In genomic region chr20:49100934-49101333, GRCh38 we compare ENCODE assay signal across 17 cellular contexts. TPM values are rescaled to one million over a fixed set of nuclear protein-coding genes. Genes with fewer than 3 reads are reported as not detected.
A peak's percentile ranks its signal among the peaks of the same experiment; 100 is the strongest.
DNase-seq lines count a peak whose midpoint lies in the region; TF ChIP-seq lines count a peak whose summit lies in the region.
"Had no signal": no experiment of that assay in that cellular context is flagged by ENCODE, and none has a peak within 500 bp of the region (broad histone marks: within the 10 kb centered on the region; RNA-seq: fewer than 3 reads in every experiment).

No MANE protein-coding gene starts in this region.

- H3K9ac ChIP-seq in adipocyte (ENCODE audit: low read length) = no peak overlapping the region

- H3K27me3 ChIP-seq in adipocyte (replicated peaks; ENCODE audit: control insufficient read depth, insufficient read depth, low read length) = no peaks in the 10 kb centered on the region
- H3K27me3 ChIP-seq in neutrophil = no peaks in the 10 kb centered on the region
- H3K27me3 ChIP-seq: SJSA1, upper lobe of left lung had no signal

- H3K9me3 ChIP-seq in adipocyte (ENCODE audit: control insufficient read depth, low read length) = no peaks in the 10 kb centered on the region
- H3K9me3 ChIP-seq in neutrophil = no peaks in the 10 kb centered on the region
- H3K9me3 ChIP-seq: SJSA1, upper lobe of left lung had no signal

- no peak overlapping the region for H3K4me3 Mint-ChIP-seq in activated CD4-positive, alpha-beta T cell treated with anti-CD3 and anti-CD28 coated beads, Interleukin-2, amount 10 ng/mL, durations not matched to agents 7 days and 5 days

- TF ChIP-seq CTCF in neutrophil (IDR thresholded peaks at IDR 0.05) = no peak

- H3K9me3 Mint-ChIP-seq in activated CD4-positive, alpha-beta T cell treated with anti-CD3 and anti-CD28 coated beads, Interleukin-2, amount 10 ng/mL, durations not matched to agents 7 days and 5 days = no peaks in the 10 kb centered on the region

- H3K27ac Mint-ChIP-seq in activated CD4-positive, alpha-beta T cell treated with anti-CD3 and anti-CD28 coated beads, Interleukin-2, amount 10 ng/mL, durations not matched to agents 7 days and 5 days = peak overlapping the region; percentile 68

- H3K4me3 ChIP-seq in adipocyte (ENCODE audit: low read length) = no peak overlapping the region
- no peak overlapping the region for H3K4me3 ChIP-seq in neutrophil (ENCODE audit: low read depth in 1 of 2, low read length in 1 of 2)
- H3K4me3 ChIP-seq: SJSA1, upper lobe of left lung had no signal

- DNase-seq in activated CD4-positive, alpha-beta T cell treated with anti-CD3 and anti-CD28 coated beads, Interleukin-2, amount 10 ng/mL, durations not matched to agents 7 days and 5 days = no peak
- DNase-seq in activated CD4-positive, alpha-beta T cell treated with anti-CD3 and anti-CD28 coated beads, Interleukin-2, amount 50 U/mL, for 48 hours = no peak
- DNase-seq in NOMO-1 treated with dmso at 0.1 percent for 144 hours (lab: John Stamatoyannopoulos, UW; ENCODE audit: unreplicated experiment) (peak; percentile 28), adipocyte (ENCODE audit: low read depth) (peak; percentile 13), epidermal melanocyte (ENCODE audit: insufficient read length, low spot score) (no peak), NCI-H1417 treated with DMSO at 0.1 percent for 48 hours (lab: John Stamatoyannopoulos, UW) (no peak)
- no peak for DNase-seq in stimulated activated CD4-positive, alpha-beta T cell treated with anti-CD3 and anti-CD28 coated beads, Interleukin-2, amount 100 ng/mL, for 48 hours
- DNase-seq: activated gamma-delta T cell treated with Interleukin-2 at 50 U/mL for 16 hours; hypothalamus; KBM-7; NCI-H1930; NCI-H82; stimulated activated CD4-positive, alpha-beta T cell treated with anti-CD3 and anti-CD28 coated beads, Interleukin-12 subunit alpha, Interleukin-12 subunit beta, amount 100 ng/mL, for 4 hours; upper lobe of left lung; WERI-Rb-1 had no signal

- peak overlapping the region; percentile 61 for H3K27ac ChIP-seq in neutrophil
- H3K27ac ChIP-seq: SJSA1, upper lobe of left lung, WERI-Rb-1 had no signal

- H3K36me3 Mint-ChIP-seq in activated CD4-positive, alpha-beta T cell treated with anti-CD3 and anti-CD28 coated beads, Interleukin-2, amount 10 ng/mL, durations not matched to agents 7 days and 5 days (ENCODE audit: low read depth) = peaks cover 66% of the 10 kb centered on the region

- peaks cover 69% of the 10 kb centered on the region for H3K36me3 ChIP-seq in adipocyte (ENCODE audit: control insufficient read depth, insufficient read depth, low read length, severe bottlenecking)
- H3K36me3 ChIP-seq in neutrophil = peaks cover 69% of the 10 kb centered on the region

- H3K27me3 Mint-ChIP-seq in activated CD4-positive, alpha-beta T cell treated with anti-CD3 and anti-CD28 coated beads, Interleukin-2, amount 10 ng/mL, durations not matched to agents 7 days and 5 days = no peaks in the 10 kb centered on the region

- POLR2A ChIA-PET in activated CD4-positive, alpha-beta T cell treated with anti-CD3 and anti-CD28 coated beads, Interleukin-2, amount 10 ng/mL, durations not matched to agents 7 days and 5 days (lab: Charles Lee) = interaction anchor here (0.6 kb wide), 1 partner anchor 138 kb away, joined by 3 read pairs; no protein-coding TSS in a partner anchor

- H3K4me1 ChIP-seq in adipocyte (ENCODE audit: control insufficient read depth, insufficient read depth, low read length) (no peaks in the 10 kb centered on the region), neutrophil (ENCODE audit: control insufficient read depth in 1 of 2, insufficient read depth in 1 of 2, low read depth in 1 of 2, low read length in 1 of 2) (no peaks in the 10 kb centered on the region)
- H3K4me1 ChIP-seq: SJSA1 had no signal

- H3K4me1 Mint-ChIP-seq in activated CD4-positive, alpha-beta T cell treated with anti-CD3 and anti-CD28 coated beads, Interleukin-2, amount 10 ng/mL, durations not matched to agents 7 days and 5 days = peaks cover 16% of the 10 kb centered on the region

- CTCF ChIA-PET in activated CD4-positive, alpha-beta T cell treated with anti-CD3 and anti-CD28 coated beads, Interleukin-2, amount 10 ng/mL, durations not matched to agents 7 days and 5 days (lab: Charles Lee) = interaction anchor here (0.6 to 2.1 kb wide), 4 partner anchors 13 to 260 kb away, joined by 3 to 6 read pairs (median 4); no protein-coding TSS in a partner anchor

RNA-seq across cellular contexts. Expression of gene CSE1L, which starts 54.8 kb away (rescaled TPM):
- total RNA-seq in activated CD4-positive, alpha-beta T cell treated with anti-CD3 and anti-CD28 coated beads, Interleukin-2, amount 10 ng/mL, durations not matched to agents 7 days and 5 days = 10 to 100 TPM; 85.1 to 98.4 TPM

Comparison
In these comparisons a context has a peak if more than half of its experiments do, and no peak if none do; other contexts are left out.
1. DNase-seq: peak in NOMO-1 treated with dmso at 0.1 percent for 144 hours (single experiment) and adipocyte (single experiment); none in activated CD4-positive, alpha-beta T cell treated with anti-CD3 and anti-CD28 coated beads, Interleukin-2, amount 10 ng/mL, durations not matched to agents 7 days and 5 days (single experiment), activated CD4-positive, alpha-beta T cell treated with anti-CD3 and anti-CD28 coated beads, Interleukin-2, amount 50 U/mL, for 48 hours (0 of 2), epidermal melanocyte (single experiment), NCI-H1417 treated with DMSO at 0.1 percent for 48 hours (single experiment) and stimulated activated CD4-positive, alpha-beta T cell treated with anti-CD3 and anti-CD28 coated beads, Interleukin-2, amount 100 ng/mL, for 48 hours (0 of 2).